9 cellular contexts compared by ENCODE assay signal in genomic region chr7:44749992-44750391, GRCh38. TPM values are rescaled to one million over a fixed set of nuclear protein-coding genes. Genes with fewer than 3 reads are reported as not detected.
A peak's percentile ranks its signal among the peaks of the same experiment; 100 is the strongest.
DNase-seq lines count a peak whose midpoint lies in the region; ATAC-seq and TF ChIP-seq lines count a peak whose summit lies in the region.
"Had no signal": no experiment of that assay in that cellular context is flagged by ENCODE, and none has a peak within 500 bp of the region (broad histone marks: within the 10 kb centered on the region; RNA-seq: fewer than 3 reads in every experiment).

No MANE protein-coding gene starts in this region.

- CTCF ChIA-PET in BJ (lab: Yijun Ruan, JAX), result interaction anchor here (1.3 to 1.6 kb wide), 2 partner anchors 28 to 162 kb away, joined by 3 to 4 read pairs; no protein-coding TSS in a partner anchor

- H3K9me3 Mint-ChIP-seq in nephron progenitor cell, result no peaks in the 10 kb centered on the region

- no peaks in the 10 kb centered on the region for H3K36me3 ChIP-seq in BJ (ENCODE audit: control insufficient read depth, insufficient read depth, low read length)
- H3K36me3 ChIP-seq in KMS-11 (ENCODE audit: insufficient read depth), result no peaks in the 10 kb centered on the region
- H3K36me3 ChIP-seq: adrenal gland had no signal

- TF ChIP-seq POLR2A in GM18505 (IDR thresholded peaks at IDR 0.05; ENCODE audit: borderline replicate concordance, extremely low read depth, insufficient read depth, insufficient read length), result no peak

- H3K27me3 Mint-ChIP-seq in nephron progenitor cell (ENCODE audit: low read depth, poor library complexity), result peaks cover 2% of the 10 kb centered on the region

- peaks cover 10% of the 10 kb centered on the region for H3K36me3 Mint-ChIP-seq in nephron progenitor cell (ENCODE audit: low read depth)

- DNase-seq in BJ (ENCODE audit: low read depth) (no peak), choroid plexus epithelial cell (ENCODE audit: low read depth) (no peak), nephron progenitor cell (no peak), MV-4-11 (lab: John Stamatoyannopoulos, UW) (no peak), SHP77 treated with DMSO at 0.1 percent for 48 hours (lab: John Stamatoyannopoulos, UW) (no peak), iPS-NIHi11 (ENCODE audit: low spot score) (no peak)
- DNase-seq: adrenal gland had no signal

- H4K20me1 ChIP-seq in KMS-11 (ENCODE audit: insufficient read depth), result peaks cover 2% of the 10 kb centered on the region; the same call in 1 of the 2 replicates

- peak overlapping the region; percentile 91 for H3K27ac ChIP-seq in KMS-11

- TF ChIP-seq CTCF in BJ (IDR thresholded peaks at IDR 0.05; ENCODE audit: insufficient read depth, low read depth, low read length) (no peak), KMS-11 (conservative IDR thresholded peaks at IDR 0.05; ENCODE audit: low read depth, low read length) (no peak), choroid plexus epithelial cell (conservative IDR thresholded peaks at IDR 0.05; ENCODE audit: low read depth, low read length) (no peak), nephron progenitor cell (IDR thresholded peaks at IDR 0.05) (no peak)

- H3K4me3 ChIP-seq in BJ (ENCODE audit: low read depth, low read length) (peak overlapping the region; percentile 88), KMS-11 (IDR thresholded peaks at IDR 0.05; ENCODE audit: insufficient read depth, low read depth, low read length) (no peak overlapping the region), choroid plexus epithelial cell (ENCODE audit: low read depth, low read length) (peak overlapping the region; percentile 80)

- peak overlapping the region; percentile 90 for H3K4me3 Mint-ChIP-seq in nephron progenitor cell

- H3K4me1 ChIP-seq in KMS-11 (ENCODE audit: low read depth, poor library complexity, severe bottlenecking), result peaks cover 59% of the 10 kb centered on the region

- H3K9ac ChIP-seq in KMS-11, result peak overlapping the region; percentile 60

- H2AFZ ChIP-seq in KMS-11 (ENCODE audit: low read depth), result no peak overlapping the region

- peaks cover 54% of the 10 kb centered on the region for H3K79me2 ChIP-seq in KMS-11 (ENCODE audit: insufficient read depth, low read depth)

- POLR2A ChIA-PET in BJ (lab: Charles Lee), result no interaction called here

- H3K27me3 ChIP-seq in BJ (ENCODE audit: control insufficient read depth, insufficient read depth, low read length) (no peaks in the 10 kb centered on the region), KMS-11 (ENCODE audit: insufficient read depth, low read depth) (no peaks in the 10 kb centered on the region)
- H3K27me3 ChIP-seq: adrenal gland had no signal

- H3K4me2 ChIP-seq in KMS-11, result peak overlapping the region; percentile 95

- no peak for ATAC-seq in GM18505 (IDR thresholded peaks at IDR 0.05; ENCODE audit: unreplicated experiment)

- peaks cover 46% of the 10 kb centered on the region for H3K4me1 Mint-ChIP-seq in nephron progenitor cell

- H3K27ac Mint-ChIP-seq in nephron progenitor cell, result no peak overlapping the region

RNA-seq across cellular contexts. Expression of gene ZMIZ2, which starts 1.3 kb away (rescaled TPM):
- 4.4 and 7.4 TPM in 2 replicates for polyA plus RNA-seq in BJ (2011; rRNA removed)
- polyA minus RNA-seq in BJ (2011; rRNA and poly(A)+ RNA removed), result 12.2 and 12.8 TPM in 2 replicates

RNA-seq across cellular contexts. Expression of gene PPIA, which starts 46.5 kb away (rescaled TPM):
- polyA plus RNA-seq in BJ (2011; rRNA removed), result 3,555 and 5,521 TPM in 2 replicates
- 337 and 436 TPM in 2 replicates for polyA minus RNA-seq in BJ (2011; rRNA and poly(A)+ RNA removed)
